ENCODE assay signal across 1 cellular context in the genomic region with DNA sequence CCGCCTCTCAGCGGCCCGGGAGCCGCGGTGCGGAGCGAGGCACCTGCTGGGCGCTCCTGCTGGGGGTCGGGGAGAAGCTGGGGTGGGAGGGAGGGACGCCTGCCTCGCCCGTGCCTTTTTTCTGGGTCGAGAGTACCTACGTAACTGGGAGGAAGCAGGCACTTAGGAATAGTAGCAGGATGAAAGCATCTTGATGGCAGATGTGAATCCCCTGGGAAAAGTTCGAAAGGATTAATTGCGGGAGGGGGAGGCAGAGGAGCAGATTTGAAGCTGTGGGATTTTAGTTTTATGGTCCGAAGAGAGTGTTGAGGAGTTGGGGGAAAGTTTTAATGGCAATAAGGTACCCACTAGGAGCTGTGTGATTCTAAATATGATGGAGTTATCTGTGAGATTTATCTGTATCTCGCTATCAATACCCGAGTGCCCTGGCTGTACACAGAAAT.
TF ChIP-seq lines count a peak whose summit lies in the region.

No MANE protein-coding gene starts in this region.

TF ChIP-seq in HCT116, 20 proteins besides CTCF, POLR2A, EP300 and RAD21 (continued from another document):
- TF ChIP-seq, protein P1, sequence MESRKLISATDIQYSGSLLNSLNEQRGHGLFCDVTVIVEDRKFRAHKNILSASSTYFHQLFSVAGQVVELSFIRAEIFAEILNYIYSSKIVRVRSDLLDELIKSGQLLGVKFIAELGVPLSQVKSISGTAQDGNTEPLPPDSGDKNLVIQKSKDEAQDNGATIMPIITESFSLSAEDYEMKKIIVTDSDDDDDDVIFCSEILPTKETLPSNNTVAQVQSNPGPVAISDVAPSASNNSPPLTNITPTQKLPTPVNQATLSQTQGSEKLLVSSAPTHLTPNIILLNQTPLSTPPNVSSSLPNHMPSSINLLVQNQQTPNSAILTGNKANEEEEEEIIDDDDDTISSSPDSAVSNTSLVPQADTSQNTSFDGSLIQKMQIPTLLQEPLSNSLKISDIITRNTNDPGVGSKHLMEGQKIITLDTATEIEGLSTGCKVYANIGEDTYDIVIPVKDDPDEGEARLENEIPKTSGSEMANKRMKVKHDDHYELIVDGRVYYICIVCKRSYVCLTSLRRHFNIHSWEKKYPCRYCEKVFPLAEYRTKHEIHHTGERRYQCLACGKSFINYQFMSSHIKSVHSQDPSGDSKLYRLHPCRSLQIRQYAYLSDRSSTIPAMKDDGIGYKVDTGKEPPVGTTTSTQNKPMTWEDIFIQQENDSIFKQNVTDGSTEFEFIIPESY (IDR thresholded peaks at IDR 0.05; ENCODE audit: extremely low read depth, insufficient replicate concordance, low read length) = no peak
- TF ChIP-seq CBX3 (IDR thresholded peaks at IDR 0.05; ENCODE audit: low read depth) (no peak), ELF1 (IDR thresholded peaks at IDR 0.05; ENCODE audit: borderline replicate concordance, low read depth) (no peak), EGR1 (IDR thresholded peaks at IDR 0.05; ENCODE audit: low read depth) (no peak; the same call in 1 of the 2 replicates), ZNF274 (IDR thresholded peaks at IDR 0.05; ENCODE audit: low read depth, low read length) (no peak)
TF ChIP-seq in HCT116: peak in this region for 0.
